11 cellular contexts compared by ENCODE assay signal in the genomic region with DNA sequence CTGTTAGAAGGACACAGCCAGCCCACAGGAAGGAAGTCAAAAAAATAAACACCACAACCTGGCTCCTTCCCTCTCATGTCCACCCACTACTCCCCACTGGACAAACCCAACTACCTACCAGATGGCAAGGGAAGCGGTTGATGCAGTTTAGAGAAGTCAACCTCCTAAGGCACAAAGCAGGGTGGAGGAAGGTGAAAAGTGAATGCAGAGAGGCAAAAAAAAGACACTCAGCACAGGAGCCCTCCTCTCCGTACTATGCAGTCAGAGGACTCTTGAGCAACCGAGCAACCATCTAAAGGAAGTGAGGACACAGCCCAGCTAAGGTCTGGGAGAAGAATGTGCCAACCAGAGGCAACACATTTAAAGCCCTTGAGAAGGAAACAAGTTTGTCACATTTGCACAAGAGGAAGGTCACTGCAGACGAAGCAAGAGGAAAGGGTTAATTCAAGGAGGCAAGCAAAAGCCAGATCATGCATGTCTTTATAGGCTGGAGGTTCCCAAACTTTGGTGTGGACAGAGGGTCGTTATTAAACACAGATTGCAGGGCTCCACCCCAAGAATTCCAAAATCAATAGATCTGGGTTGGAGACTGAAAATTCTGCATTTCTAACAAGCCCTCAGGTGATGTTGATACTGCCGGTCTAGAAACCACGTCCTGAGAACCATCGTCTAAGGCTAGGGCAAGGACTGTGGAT. TPM values are rescaled to one million over a fixed set of nuclear protein-coding genes. Genes with fewer than 3 reads are reported as not detected.
A peak's percentile ranks its signal among the peaks of the same experiment; 100 is the strongest.
DNase-seq lines count a peak whose midpoint lies in the region; ATAC-seq and TF ChIP-seq lines count a peak whose summit lies in the region.
"Had no signal": no experiment of that assay in that cellular context is flagged by ENCODE, and none has a peak within 500 bp of the region (broad histone marks: within the 10 kb centered on the region; RNA-seq: fewer than 3 reads in every experiment).

No MANE protein-coding gene starts in this region.

- H3K9me3 Mint-ChIP-seq in activated CD8-positive, alpha-beta memory T cell treated with anti-CD3 and anti-CD28 coated beads, Interleukin-2, amount 10 ng/mL, durations not matched to agents 7 days and 5 days (ENCODE audit: low read depth) = no peaks in the 10 kb centered on the region
- H3K9me3 Mint-ChIP-seq in endothelial cell (ENCODE audit: unreplicated experiment) (no peaks in the 10 kb centered on the region), osteocyte (ENCODE audit: unreplicated experiment) (no peaks in the 10 kb centered on the region)
- no peaks in the 10 kb centered on the region for H3K9me3 Mint-ChIP-seq in stimulated activated memory B cell treated with anti-CD40 and anti-IgM and Interleukin-4, amounts not matched to agents 10 μg/mL and 1 μg/mL and 100 μg/mL, for 72 hours

- H3K27ac Mint-ChIP-seq in activated CD8-positive, alpha-beta memory T cell treated with anti-CD3 and anti-CD28 coated beads, Interleukin-2, amount 10 ng/mL, durations not matched to agents 7 days and 5 days = peak overlapping the region; percentile 47
- H3K27ac Mint-ChIP-seq in endothelial cell (ENCODE audit: unreplicated experiment) (peak overlapping the region; percentile 42), osteocyte (ENCODE audit: unreplicated experiment) (no peak overlapping the region)
- H3K27ac Mint-ChIP-seq in stimulated activated memory B cell treated with anti-CD40 and anti-IgM and Interleukin-4, amounts not matched to agents 10 μg/mL and 1 μg/mL and 100 μg/mL, for 72 hours = peak overlapping the region; percentile 54

- H3K27me3 Mint-ChIP-seq in activated CD8-positive, alpha-beta memory T cell treated with anti-CD3 and anti-CD28 coated beads, Interleukin-2, amount 10 ng/mL, durations not matched to agents 7 days and 5 days = no peaks in the 10 kb centered on the region
- H3K27me3 Mint-ChIP-seq in endothelial cell (ENCODE audit: unreplicated experiment) = no peaks in the 10 kb centered on the region
- H3K27me3 Mint-ChIP-seq in stimulated activated memory B cell treated with anti-CD40 and anti-IgM and Interleukin-4, amounts not matched to agents 10 μg/mL and 1 μg/mL and 100 μg/mL, for 72 hours = no peaks in the 10 kb centered on the region
- no peaks in the 10 kb centered on the region for H3K27me3 Mint-ChIP-seq in osteocyte (ENCODE audit: unreplicated experiment)

- DNase-seq in activated CD8-positive, alpha-beta memory T cell treated with anti-CD3 and anti-CD28 coated beads, Interleukin-2, amount 10 ng/mL, durations not matched to agents 7 days and 5 days = no peak
- DNase-seq in activated CD8-positive, alpha-beta memory T cell treated with anti-CD3 and anti-CD28 coated beads, Interleukin-2, amount 50 U/mL, for 48 hours = no peak
- DNase-seq in NOMO-1 treated with DMSO at 0.1 percent for 48 hours (lab: John Stamatoyannopoulos, UW; ENCODE audit: unreplicated experiment) (peak; percentile 97), endothelial cell (ENCODE audit: low spot score) (no peak), retina (no peak), OCI-M1 (lab: John Stamatoyannopoulos, UW) (no peak), osteocyte (ENCODE audit: extremely low spot score, unreplicated experiment) (no peak)
- DNase-seq: erythroblast, NCI-H2171, tibial artery had no signal

- TF ChIP-seq CTCF in endothelial cell (IDR thresholded peaks at IDR 0.05; ENCODE audit: unreplicated experiment) (no peak), osteocyte (IDR thresholded peaks at IDR 0.05) (no peak)

- H3K4me1 Mint-ChIP-seq in activated CD8-positive, alpha-beta memory T cell treated with anti-CD3 and anti-CD28 coated beads, Interleukin-2, amount 10 ng/mL, durations not matched to agents 7 days and 5 days = peaks cover 49% of the 10 kb centered on the region
- H3K4me1 Mint-ChIP-seq in endothelial cell (ENCODE audit: unreplicated experiment) (peaks cover 27% of the 10 kb centered on the region), osteocyte (ENCODE audit: unreplicated experiment) (peaks cover 53% of the 10 kb centered on the region)
- H3K4me1 Mint-ChIP-seq in stimulated activated memory B cell treated with anti-CD40 and anti-IgM and Interleukin-4, amounts not matched to agents 10 μg/mL and 1 μg/mL and 100 μg/mL, for 72 hours = peaks cover 78% of the 10 kb centered on the region

- H3K4me3 Mint-ChIP-seq in activated CD8-positive, alpha-beta memory T cell treated with anti-CD3 and anti-CD28 coated beads, Interleukin-2, amount 10 ng/mL, durations not matched to agents 7 days and 5 days = no peak overlapping the region
- H3K4me3 Mint-ChIP-seq in endothelial cell (ENCODE audit: unreplicated experiment) (peak overlapping the region; percentile 59), osteocyte (ENCODE audit: unreplicated experiment) (no peak overlapping the region)
- no peak overlapping the region for H3K4me3 Mint-ChIP-seq in stimulated activated memory B cell treated with anti-CD40 and anti-IgM and Interleukin-4, amounts not matched to agents 10 μg/mL and 1 μg/mL and 100 μg/mL, for 72 hours

- H3K36me3 Mint-ChIP-seq in activated CD8-positive, alpha-beta memory T cell treated with anti-CD3 and anti-CD28 coated beads, Interleukin-2, amount 10 ng/mL, durations not matched to agents 7 days and 5 days = peaks cover 8% of the 10 kb centered on the region
- no peaks in the 10 kb centered on the region for H3K36me3 Mint-ChIP-seq in endothelial cell (ENCODE audit: low read depth, unreplicated experiment)
- peaks cover 24% of the 10 kb centered on the region for H3K36me3 Mint-ChIP-seq in stimulated activated memory B cell treated with anti-CD40 and anti-IgM and Interleukin-4, amounts not matched to agents 10 μg/mL and 1 μg/mL and 100 μg/mL, for 72 hours
- H3K36me3 Mint-ChIP-seq in osteocyte (ENCODE audit: unreplicated experiment) = peaks cover 7% of the 10 kb centered on the region

- CTCF ChIA-PET in activated CD8-positive, alpha-beta memory T cell treated with anti-CD3 and anti-CD28 coated beads, Interleukin-2, amount 10 ng/mL, durations not matched to agents 7 days and 5 days (lab: Charles Lee) = interaction anchor here (1.0 to 1.9 kb wide), 4 partner anchors 18 to 114 kb away, joined by 3 to 7 read pairs (median 3); a partner anchor contains a TSS

- ATAC-seq in activated CD8-positive, alpha-beta memory T cell treated with anti-CD3 and anti-CD28 coated beads, Interleukin-2, amount 10 ng/mL, durations not matched to agents 7 days and 5 days = peak; percentile 59
- ATAC-seq in stimulated activated memory B cell treated with anti-CD40 and anti-IgM and Interleukin-4, amounts not matched to agents 10 μg/mL and 1 μg/mL and 100 μg/mL, for 72 hours = no peak

RNA-seq across cellular contexts. Expression of a gene that starts 19.8 kb away (rescaled TPM):
- total RNA-seq in activated CD8-positive, alpha-beta memory T cell treated with anti-CD3 and anti-CD28 coated beads, Interleukin-2, amount 10 ng/mL, durations not matched to agents 7 days and 5 days = 10 to 100 TPM; 35.8 to 39.6 TPM
- total RNA-seq in endothelial cell (ENCODE audit: unreplicated experiment) (42.0 TPM), osteocyte (58.7 and 63.6 TPM in 2 replicates)
